8 cellular contexts compared by ENCODE assay signal in the genomic region with DNA sequence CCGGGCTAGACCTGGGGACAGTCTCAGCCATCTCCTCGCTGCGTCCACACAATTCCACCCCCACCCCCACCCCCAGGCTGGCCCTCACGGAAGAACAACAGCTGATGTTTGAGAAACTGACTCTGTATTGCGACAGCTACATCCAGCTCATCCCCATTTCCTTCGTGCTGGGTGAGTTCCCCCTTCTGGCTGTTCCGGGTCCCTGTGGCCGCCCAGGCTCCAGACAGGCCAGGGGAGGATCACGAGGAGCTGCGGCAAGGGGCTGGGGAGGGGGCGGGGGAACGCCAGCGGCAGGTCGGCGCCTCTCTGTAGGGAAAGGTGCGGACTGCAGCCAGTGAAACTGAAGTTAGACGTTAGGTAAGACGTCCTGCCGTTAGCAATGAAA. TPM values are rescaled to one million over a fixed set of nuclear protein-coding genes. Genes with fewer than 3 reads are reported as not detected.
A peak's percentile ranks its signal among the peaks of the same experiment; 100 is the strongest.
DNase-seq lines count a peak whose midpoint lies in the region; ATAC-seq, FAIRE-seq and TF ChIP-seq lines count a peak whose summit lies in the region.

No MANE protein-coding gene starts in this region.

- H3K9ac ChIP-seq in keratinocyte (ENCODE audit: control insufficient read depth, extremely low read depth, insufficient read depth, low read length) = no peak overlapping the region

- peaks cover 9% of the 10 kb centered on the region for H3K4me1 ChIP-seq in keratinocyte (ENCODE audit: control insufficient read depth, extremely low read depth, insufficient read depth, low read length)

- no peak for FAIRE-seq in keratinocyte (lab: Jason Lieb, UNC)

- no peaks in the 10 kb centered on the region for H3K9me3 ChIP-seq in keratinocyte (ENCODE audit: control insufficient read depth, low read depth, low read length)

- DNase-seq in AG08396 (ENCODE audit: low spot score) (peak; percentile 88), LHCN-M2 (ENCODE audit: low read depth) (peak; percentile 91), keratinocyte (ENCODE audit: low read depth, low spot score) (no peak), NCI-H524 treated with DMSO at 0.1 percent for 48 hours (lab: John Stamatoyannopoulos, UW) (no peak), cerebellum (ENCODE audit: low spot score) (no peak)
- DNase-seq in stimulated activated naive B cell treated with anti-CD40 and anti-IgM and Interleukin-4, amounts not matched to agents 10 μg/mL and 1 μg/mL and 100 μg/mL, for 72 hours = no peak

- H2AFZ ChIP-seq in keratinocyte (ENCODE audit: control insufficient read depth, low read length) = peak overlapping the region; percentile 15

- H3K4me3 ChIP-seq in keratinocyte (ENCODE audit: control insufficient read depth in 2 of 3, extremely low read depth in 1 of 3, insufficient read depth in 2 of 3, low read depth in 1 of 3, low read length in 3 of 3) = no peak overlapping the region

- peak overlapping the region; percentile 92 for H3K27ac ChIP-seq in cingulate gyrus (ENCODE audit: low read depth, low read length)
- no peak overlapping the region for H3K27ac ChIP-seq in keratinocyte (ENCODE audit: control insufficient read depth, insufficient read depth, low read length)

- peaks cover 13% of the 10 kb centered on the region for H3K27me3 ChIP-seq in keratinocyte (ENCODE audit: control insufficient read depth, extremely low read depth, insufficient read depth, low read length)

- H3K4me3 Mint-ChIP-seq in stimulated activated naive B cell treated with anti-CD40 and anti-IgM and Interleukin-4, amounts not matched to agents 10 μg/mL and 1 μg/mL and 100 μg/mL, for 72 hours = peak overlapping the region; percentile 58 to 69

- H3K27ac Mint-ChIP-seq in stimulated activated naive B cell treated with anti-CD40 and anti-IgM and Interleukin-4, amounts not matched to agents 10 μg/mL and 1 μg/mL and 100 μg/mL, for 72 hours = no peak overlapping the region

- no peaks in the 10 kb centered on the region for H3K9me3 Mint-ChIP-seq in stimulated activated naive B cell treated with anti-CD40 and anti-IgM and Interleukin-4, amounts not matched to agents 10 μg/mL and 1 μg/mL and 100 μg/mL, for 72 hours

- peak in 1 of 3 experiments; percentile 22 for TF ChIP-seq CTCF in keratinocyte (optimal IDR thresholded peaks at IDR 0.05 in 1 of 3, IDR thresholded peaks at IDR 0.05 in 1 of 3, conservative IDR thresholded peaks at IDR 0.05 in 1 of 3; ENCODE audit: extremely low read depth in 1 of 3, insufficient read depth in 2 of 3, low read length in 3 of 3)

- H3K4me2 ChIP-seq in keratinocyte (ENCODE audit: control insufficient read depth, extremely low read depth, insufficient read depth, low read depth, low read length) = peak overlapping the region; percentile 27

- dilution Hi-C loops in keratinocyte (cut with MboI; ENCODE audit: extremely low pct_ligation_motif_present, low sequenced_read_pairs) = no loop called here

- H3K4me1 Mint-ChIP-seq in stimulated activated naive B cell treated with anti-CD40 and anti-IgM and Interleukin-4, amounts not matched to agents 10 μg/mL and 1 μg/mL and 100 μg/mL, for 72 hours = peaks cover 8 to 24% of the 10 kb centered on the region in 2 donors

- ATAC-seq in stimulated activated naive B cell treated with anti-CD40 and anti-IgM and Interleukin-4, amounts not matched to agents 10 μg/mL and 1 μg/mL and 100 μg/mL, for 72 hours (replicated peaks) = peak; percentile 41 to 53
- ATAC-seq in GM19351 (IDR thresholded peaks at IDR 0.05; ENCODE audit: unreplicated experiment) = no peak

- no peaks in the 10 kb centered on the region for H3K79me2 ChIP-seq in keratinocyte (ENCODE audit: control insufficient read depth, insufficient read depth, low read length)

- peaks cover 11 to 27% of the 10 kb centered on the region in 2 donors for H3K27me3 Mint-ChIP-seq in stimulated activated naive B cell treated with anti-CD40 and anti-IgM and Interleukin-4, amounts not matched to agents 10 μg/mL and 1 μg/mL and 100 μg/mL, for 72 hours

- no peaks in the 10 kb centered on the region for H3K9me1 ChIP-seq in keratinocyte (ENCODE audit: control insufficient read depth, extremely low read depth, insufficient read depth, low read length)

- H4K20me1 ChIP-seq in keratinocyte (ENCODE audit: control insufficient read depth, extremely low read depth, insufficient read depth, low read length) = no peaks in the 10 kb centered on the region

- H3K36me3 ChIP-seq in keratinocyte (ENCODE audit: control insufficient read depth in 2 of 2, extremely low read depth in 1 of 2, insufficient read depth in 2 of 2, low read length in 2 of 2) = peaks cover 0 to 3% of the 10 kb centered on the region in 2 experiments

- H3K36me3 Mint-ChIP-seq in stimulated activated naive B cell treated with anti-CD40 and anti-IgM and Interleukin-4, amounts not matched to agents 10 μg/mL and 1 μg/mL and 100 μg/mL, for 72 hours = peaks cover 12 to 20% of the 10 kb centered on the region in 2 donors

RNA-seq across cellular contexts. Expression of gene BEST1, which starts 4.9 kb away (rescaled TPM):
- total RNA-seq in LHCN-M2 (2014; rRNA removed) (3.5 and 7.1 TPM in 2 replicates), cerebellum (1.9 TPM)
- polyA plus RNA-seq in LHCN-M2 (2012) = 3.2 TPM
- 0.02 to 0.28 TPM (median 0.13 TPM) in 3 replicates for polyA plus RNA-seq in keratinocyte
- not detected for polyA plus RNA-seq in keratinocyte (2011; ENCODE audit: low read depth)
- 0.06 and 0.07 TPM in 2 replicates for polyA plus RNA-seq in keratinocyte (2011; cell fraction: cytosol; rRNA removed)
- polyA plus RNA-seq in keratinocyte (2011; cell fraction: nucleus; rRNA removed) = 0.19 and 0.23 TPM in 2 replicates
- 0.87 and 2.4 TPM in 2 replicates for polyA plus RNA-seq in keratinocyte (2012; ENCODE audit: low replicate concordance)
- 0.10 TPM in 1 of 3 replicates, not detected in the others for polyA minus RNA-seq in keratinocyte
- not detected for polyA minus RNA-seq in keratinocyte (2011; cell fraction: cytosol; rRNA and poly(A)+ RNA removed)
- polyA minus RNA-seq in keratinocyte (2011; cell fraction: nucleus; rRNA and poly(A)+ RNA removed) = 0.23 TPM in 1 of 2 replicates, not detected in the other

RNA-seq across cellular contexts. Expression of gene FTH1, which starts 12.4 kb away (rescaled TPM):
- 718 and 1,060 TPM in 2 replicates for total RNA-seq in LHCN-M2 (2014; rRNA removed)
- polyA plus RNA-seq in LHCN-M2 (2012) = 13,028 TPM
- 1,058 to 1,956 TPM (median 1,726 TPM) in 3 replicates for polyA plus RNA-seq in keratinocyte
- 5,183 TPM for polyA plus RNA-seq in keratinocyte (2011; ENCODE audit: low read depth)
- 5,489 and 7,583 TPM in 2 replicates for polyA plus RNA-seq in keratinocyte (2011; cell fraction: cytosol; rRNA removed)
- polyA plus RNA-seq in keratinocyte (2011; cell fraction: nucleus; rRNA removed) = 797 and 1,049 TPM in 2 replicates
- 2,908 and 8,623 TPM in 2 replicates for polyA plus RNA-seq in keratinocyte (2012; ENCODE audit: low replicate concordance)
- 1,021 to 1,963 TPM (median 1,204 TPM) in 3 replicates for polyA minus RNA-seq in keratinocyte
- 2,586 TPM for polyA minus RNA-seq in keratinocyte (2011; cell fraction: cytosol; rRNA and poly(A)+ RNA removed)
- polyA minus RNA-seq in keratinocyte (2011; cell fraction: nucleus; rRNA and poly(A)+ RNA removed) = 293 and 451 TPM in 2 replicates
- 295 TPM for total RNA-seq in cerebellum

RNA-seq across cellular contexts. Expression of gene RAB3IL1, which starts 37.7 kb away (rescaled TPM):
- total RNA-seq in LHCN-M2 (2014; rRNA removed) (2.4 and 4.8 TPM in 2 replicates), cerebellum (4.5 TPM)
- polyA plus RNA-seq in LHCN-M2 (2012) = 6.4 TPM
- 0.31 to 0.66 TPM (median 0.32 TPM) in 3 replicates for polyA plus RNA-seq in keratinocyte
- polyA plus RNA-seq in keratinocyte (2011; ENCODE audit: low read depth) = 0.81 TPM
- polyA plus RNA-seq in keratinocyte (2011; cell fraction: cytosol; rRNA removed) = 0.35 and 1.0 TPM in 2 replicates
- 0.50 and 0.92 TPM in 2 replicates for polyA plus RNA-seq in keratinocyte (2011; cell fraction: nucleus; rRNA removed)
- polyA plus RNA-seq in keratinocyte (2012; ENCODE audit: low replicate concordance) = 0.52 and 0.79 TPM in 2 replicates
- 0.10 to 0.30 TPM (median 0.13 TPM) in 3 replicates for polyA minus RNA-seq in keratinocyte
- 1.2 TPM for polyA minus RNA-seq in keratinocyte (2011; cell fraction: cytosol; rRNA and poly(A)+ RNA removed)
- 0.21 and 0.70 TPM in 2 replicates for polyA minus RNA-seq in keratinocyte (2011; cell fraction: nucleus; rRNA and poly(A)+ RNA removed)

Comparison
In these comparisons a context has a peak if more than half of its experiments do, and no peak if none do; other contexts are left out.
1. DNase-seq: peak in AG08396 (single experiment) and LHCN-M2 (single experiment); none in keratinocyte (single experiment), stimulated activated naive B cell treated with anti-CD40 and anti-IgM and Interleukin-4, amounts not matched to agents 10 μg/mL and 1 μg/mL and 100 μg/mL, for 72 hours (single experiment), NCI-H524 treated with DMSO at 0.1 percent for 48 hours (single experiment) and cerebellum (single experiment).